In genomic region chr17:39210093-39210434, GRCh38 we compare ENCODE assay signal across 8 cellular contexts. TPM values are rescaled to one million over a fixed set of nuclear protein-coding genes. Genes with fewer than 3 reads are reported as not detected.
DNase-seq lines count a peak whose midpoint lies in the region; ATAC-seq lines count a peak whose summit lies in the region.

No MANE protein-coding gene starts in this region.

- H3K27me3 Mint-ChIP-seq in dendritic cell treated with granulocyte-macrophage colony-stimulating factor and Interleukin-4, amounts not matched to agents 40 ng/mL and 50 ng/mL, for 4 days: peaks cover 37% of the 10 kb centered on the region
- H3K27me3 Mint-ChIP-seq in naive thymus-derived CD8-positive, alpha-beta T cell: no peaks in the 10 kb centered on the region

- H3K4me3 Mint-ChIP-seq in dendritic cell treated with granulocyte-macrophage colony-stimulating factor and Interleukin-4, amounts not matched to agents 40 ng/mL and 50 ng/mL, for 4 days: peak overlapping the region; percentile 39
- peak overlapping the region; percentile 32 to 84 (median 68) for H3K4me3 Mint-ChIP-seq in naive thymus-derived CD8-positive, alpha-beta T cell

- no peak for ATAC-seq in naive thymus-derived CD8-positive, alpha-beta T cell
- ATAC-seq in GM19397 (IDR thresholded peaks at IDR 0.05; ENCODE audit: unreplicated experiment): no peak

- H3K36me3 ChIP-seq in ACC112 (ENCODE audit: insufficient read depth, low read length): 0 out of 2 replicates have a peak, but pooled peaks cover 1% of the 10 kb centered on the region
- peaks cover 3% of the 10 kb centered on the region for H3K36me3 ChIP-seq in HUES6 (ENCODE audit: control insufficient read depth, insufficient read depth, low read length)

- no peak for DNase-seq in naive thymus-derived CD8-positive, alpha-beta T cell
- DNase-seq in NCI-H1694 treated with DMSO at 0.1 percent for 48 hours (lab: John Stamatoyannopoulos, UW): no peak
- no peak for DNase-seq in NCI-H2196 (lab: John Stamatoyannopoulos, UW; ENCODE audit: unreplicated experiment)
- no peak for DNase-seq in retina

- H3K27me3 ChIP-seq in ACC112 (ENCODE audit: insufficient read depth, low read length): no peaks in the 10 kb centered on the region
- peaks cover 42% of the 10 kb centered on the region for H3K27me3 ChIP-seq in HUES6 (ENCODE audit: control insufficient read depth, insufficient read depth, low read length)

- H3K4me1 Mint-ChIP-seq in dendritic cell treated with granulocyte-macrophage colony-stimulating factor and Interleukin-4, amounts not matched to agents 40 ng/mL and 50 ng/mL, for 4 days (ENCODE audit: low read depth): peaks cover 45% of the 10 kb centered on the region
- H3K4me1 Mint-ChIP-seq in naive thymus-derived CD8-positive, alpha-beta T cell: peaks cover 19 to 41% (median 38%) of the 10 kb centered on the region in 4 donors

- intact Hi-C loops in dendritic cell treated with granulocyte-macrophage colony-stimulating factor and Interleukin-4, amounts not matched to agents 40 ng/mL and 50 ng/mL, for 4 days (cut with micrococcal nuclease): no loop called here

- H3K27ac Mint-ChIP-seq in dendritic cell treated with granulocyte-macrophage colony-stimulating factor and Interleukin-4, amounts not matched to agents 40 ng/mL and 50 ng/mL, for 4 days: peak overlapping the region; percentile 79
- H3K27ac Mint-ChIP-seq in naive thymus-derived CD8-positive, alpha-beta T cell: peak overlapping the region in 7 of 10 donors; percentile 72 to 94 (median 82)

- H2AFZ ChIP-seq in ACC112 (ENCODE audit: low read length, unreplicated experiment): no peak overlapping the region

- POLR2A ChIA-PET in naive thymus-derived CD8-positive, alpha-beta T cell (lab: Charles Lee): interaction anchor here (0.7 to 7.3 kb wide), 5 partner anchors 11 to 252 kb away, joined by 3 to 134 read pairs (median 9); partner anchors contain the start of gene RPL19

- no peaks in the 10 kb centered on the region for H3K9me3 ChIP-seq in HUES6 (ENCODE audit: control insufficient read depth, insufficient read depth, low read depth, low read length)

- peaks cover 2% of the 10 kb centered on the region for H3K36me3 Mint-ChIP-seq in dendritic cell treated with granulocyte-macrophage colony-stimulating factor and Interleukin-4, amounts not matched to agents 40 ng/mL and 50 ng/mL, for 4 days (ENCODE audit: low read depth)
- H3K36me3 Mint-ChIP-seq in naive thymus-derived CD8-positive, alpha-beta T cell: peaks cover 0 to 2% (median 0%) of the 10 kb centered on the region in 3 donors

- H3K79me2 ChIP-seq in ACC112 (ENCODE audit: control insufficient read depth, insufficient read depth, low read length, unreplicated experiment): no peaks in the 10 kb centered on the region

- H3K9ac ChIP-seq in HUES6 (ENCODE audit: low read length): no peak overlapping the region

- H3K4me3 ChIP-seq in ACC112 (ENCODE audit: low read depth, low read length) (peak overlapping the region; percentile 72), HUES6 (ENCODE audit: low read depth, low read length) (peak overlapping the region; percentile 59)

- H3K27ac ChIP-seq in ACC112 (ENCODE audit: low read depth, low read length) (no peak overlapping the region), HUES6 (ENCODE audit: low read depth, low read length) (no peak overlapping the region)

- H3K4me1 ChIP-seq in ACC112 (ENCODE audit: control insufficient read depth, insufficient read depth, low read length, unreplicated experiment) (peaks cover 16% of the 10 kb centered on the region), HUES6 (ENCODE audit: control insufficient read depth, insufficient read depth, low read length) (peaks cover 39% of the 10 kb centered on the region)

- H3K9me3 Mint-ChIP-seq in dendritic cell treated with granulocyte-macrophage colony-stimulating factor and Interleukin-4, amounts not matched to agents 40 ng/mL and 50 ng/mL, for 4 days: no peaks in the 10 kb centered on the region
- no peaks in the 10 kb centered on the region for H3K9me3 Mint-ChIP-seq in naive thymus-derived CD8-positive, alpha-beta T cell

RNA-seq across cellular contexts. Expression of gene RPL19, which starts 10.0 kb away (rescaled TPM):
- total RNA-seq in naive thymus-derived CD8-positive, alpha-beta T cell: 1,000 to 10,000 TPM; 3,521 to 3,522 TPM
- polyA plus RNA-seq in naive thymus-derived CD8-positive, alpha-beta T cell: 1,000 to 10,000 TPM; 3,970 to 4,559 (median 4,444) TPM

RNA-seq across cellular contexts. Expression of gene CACNB1, which starts 12.6 kb away (rescaled TPM):
- total RNA-seq in naive thymus-derived CD8-positive, alpha-beta T cell: 10 to 100 TPM; 11.8 to 12.0 TPM
- polyA plus RNA-seq in naive thymus-derived CD8-positive, alpha-beta T cell: under 1 TPM in 2 of 3 donors, not detected in 1; 0.75 to 0.82 TPM

RNA-seq across cellular contexts. Expression of gene STAC2, which starts 15.7 kb away (rescaled TPM):
- under 1 TPM; 0.23 to 0.27 TPM for total RNA-seq in naive thymus-derived CD8-positive, alpha-beta T cell
- under 1 TPM in 1 of 3 donors, not detected in 2; 0.07 TPM for polyA plus RNA-seq in naive thymus-derived CD8-positive, alpha-beta T cell

RNA-seq across cellular contexts. Expression of gene ARL5C, which starts 44.1 kb away (rescaled TPM):
- not detected for total RNA-seq in naive thymus-derived CD8-positive, alpha-beta T cell
- polyA plus RNA-seq in naive thymus-derived CD8-positive, alpha-beta T cell: not detected

RNA-seq across cellular contexts. Expression of gene PLXDC1, which starts 58.6 kb away (rescaled TPM):
- total RNA-seq in naive thymus-derived CD8-positive, alpha-beta T cell: 10 to 100 TPM; 34.4 to 37.3 TPM
- 10 to 100 TPM; 14.0 to 23.6 (median 15.9) TPM for polyA plus RNA-seq in naive thymus-derived CD8-positive, alpha-beta T cell
